In the genomic region with DNA sequence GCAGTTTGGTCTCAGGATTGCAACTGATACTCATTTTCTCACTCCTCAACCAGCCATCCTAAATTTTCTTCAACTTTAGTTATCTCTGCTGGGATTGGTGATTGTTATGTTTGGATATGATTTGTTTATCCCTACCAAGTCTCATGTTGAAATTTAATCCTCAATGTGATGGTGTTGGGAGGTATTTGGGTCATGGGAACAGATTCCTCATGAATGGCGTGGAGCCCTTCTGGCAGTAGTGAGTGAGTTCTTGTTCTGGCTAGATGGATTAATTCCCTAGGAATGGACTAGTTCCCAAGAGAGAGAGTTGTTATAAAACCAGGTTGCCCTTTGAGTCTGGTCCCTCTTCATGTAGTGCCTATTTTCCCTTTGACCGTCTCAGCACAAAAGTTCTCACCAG, we compare ENCODE assay signal across 26 cellular contexts.
"Had no signal": no experiment of that assay in that cellular context is flagged by ENCODE, and none has a peak within 500 bp of the region (broad histone marks: within the 10 kb centered on the region; RNA-seq: fewer than 3 reads in every experiment).

No MANE protein-coding gene starts in this region.

- H3K27ac ChIP-seq: adrenal gland, breast epithelium, SJSA1 had no signal

- H3K27ac Mint-ChIP-seq: activated CD8-positive, alpha-beta T cell treated with anti-CD3 and anti-CD28 coated beads for 36 hours; activated naive CD8-positive, alpha-beta T cell treated with anti-CD3 and anti-CD28 coated beads, Interleukin-2, amount 10 ng/mL, durations not matched to agents 7 days and 5 days; T-helper 2 cell treated with Interferon-gamma antibody and Interleukin-4, amounts not matched to agents 5 μg/mL and 100 μg/mL, for 36 hours had no signal

- H3K9me3 ChIP-seq: adrenal gland, SJSA1 had no signal

- H3K4me1 Mint-ChIP-seq: activated naive CD8-positive, alpha-beta T cell treated with anti-CD3 and anti-CD28 coated beads, Interleukin-2, amount 10 ng/mL, durations not matched to agents 7 days and 5 days had no signal

- H3K4me3 ChIP-seq: adrenal gland, breast epithelium, K562, SJSA1 had no signal

- H3K9me3 Mint-ChIP-seq: activated CD8-positive, alpha-beta T cell treated with anti-CD3 and anti-CD28 coated beads for 36 hours; activated naive CD8-positive, alpha-beta T cell treated with anti-CD3 and anti-CD28 coated beads, Interleukin-2, amount 10 ng/mL, durations not matched to agents 7 days and 5 days had no signal

- ATAC-seq: activated CD4-positive, CD25-positive, alpha-beta regulatory T cell treated with anti-CD3 and anti-CD28 coated beads, Interleukin-2, amount 50 U/mL, for 24 hours; activated CD8-positive, alpha-beta T cell treated with anti-CD3 and anti-CD28 coated beads for 36 hours; K562; Panc1; SK-N-SH treated with all-trans-retinoic acid at 6 μM for 48 hours had no signal

- H3K27me3 ChIP-seq: adrenal gland, breast epithelium, SJSA1 had no signal

- H3K4me3 Mint-ChIP-seq: activated CD8-positive, alpha-beta T cell treated with anti-CD3 and anti-CD28 coated beads for 36 hours; activated naive CD8-positive, alpha-beta T cell treated with anti-CD3 and anti-CD28 coated beads, Interleukin-2, amount 10 ng/mL, durations not matched to agents 7 days and 5 days; T-helper 2 cell treated with Interferon-gamma antibody and Interleukin-4, amounts not matched to agents 5 μg/mL and 100 μg/mL, for 36 hours had no signal

- H3K4me1 ChIP-seq: adrenal gland, breast epithelium, SJSA1 had no signal

- H3K36me3 Mint-ChIP-seq: activated naive CD8-positive, alpha-beta T cell treated with anti-CD3 and anti-CD28 coated beads, Interleukin-2, amount 10 ng/mL, durations not matched to agents 7 days and 5 days had no signal

- DNase-seq: activated CD4-positive, alpha-beta T cell treated with anti-CD3 and anti-CD28 coated beads for 4 hours; activated CD8-positive, alpha-beta memory T cell treated with anti-CD3 and anti-CD28 coated beads, Interleukin-2, amount 50 U/mL, for 4 hours; activated CD8-positive, alpha-beta T cell treated with anti-CD3 and anti-CD28 coated beads for 36 hours; activated naive CD4-positive, alpha-beta T cell treated with anti-CD3 and anti-CD28 coated beads, Interleukin-2, amount 50 U/mL, for 16 hours; activated naive CD8-positive, alpha-beta T cell treated with anti-CD3 and anti-CD28 coated beads, Interleukin-2, amount 10 ng/mL, durations not matched to agents 7 days and 5 days; adrenal gland; anterior cingulate cortex; central memory CD4-positive, alpha-beta T cell; NCI-H1092; NCI-H1417; NCI-H1930; NCI-H345; NCI-H510A; NCI-H526 treated with DMSO at 0.1 percent for 48 hours; NCI-H82; OCI-M1; RPMI8226; SHP77; SW 1271 had no signal

- H3K27me3 Mint-ChIP-seq: activated CD8-positive, alpha-beta T cell treated with anti-CD3 and anti-CD28 coated beads for 36 hours; activated naive CD8-positive, alpha-beta T cell treated with anti-CD3 and anti-CD28 coated beads, Interleukin-2, amount 10 ng/mL, durations not matched to agents 7 days and 5 days had no signal

- H3K36me3 ChIP-seq: adrenal gland, breast epithelium, SJSA1 had no signal
